17 cellular contexts compared by ENCODE assay signal in genomic region chr1:12402844-12403243, GRCh38.
"Had no signal": no experiment of that assay in that cellular context is flagged by ENCODE, and none has a peak within 500 bp of the region (broad histone marks: within the 10 kb centered on the region; RNA-seq: fewer than 3 reads in every experiment).

No MANE protein-coding gene starts in this region.

- H3K27me3 Mint-ChIP-seq: dendritic cell treated with granulocyte-macrophage colony-stimulating factor and Interleukin-4, amounts not matched to agents 40 ng/mL and 50 ng/mL, for 4 days; naive thymus-derived CD8-positive, alpha-beta T cell had no signal

- H3K27ac Mint-ChIP-seq: dendritic cell treated with granulocyte-macrophage colony-stimulating factor and Interleukin-4, amounts not matched to agents 40 ng/mL and 50 ng/mL, for 4 days; naive thymus-derived CD8-positive, alpha-beta T cell had no signal

- H3K4me3 Mint-ChIP-seq: dendritic cell treated with granulocyte-macrophage colony-stimulating factor and Interleukin-4, amounts not matched to agents 40 ng/mL and 50 ng/mL, for 4 days; naive thymus-derived CD8-positive, alpha-beta T cell; neural crest cell had no signal

- H3K36me3 ChIP-seq: pancreas, transverse colon had no signal

- ATAC-seq: foreskin keratinocyte; mucosa of descending colon; naive thymus-derived CD8-positive, alpha-beta T cell; right cardiac atrium; stimulated activated naive CD8-positive, alpha-beta T cell treated with anti-CD3 and anti-CD28 coated beads, Interleukin-15, Interleukin-2, amounts not matched to agents 100 U/mL and 50 U/mL, for 24 hours had no signal

- H3K27ac ChIP-seq: foreskin keratinocyte, testis, transverse colon had no signal

- H3K4me3 ChIP-seq: mucosa of descending colon, pancreas, smooth muscle cell, testis, transverse colon had no signal

- H3K9me3 ChIP-seq: mucosa of descending colon, pancreas, testis, transverse colon had no signal

- H3K27me3 ChIP-seq: foreskin keratinocyte, pancreas, testis, transverse colon had no signal

- H3K4me1 ChIP-seq: foreskin keratinocyte had no signal

- DNase-seq: cerebellar nuclear complex; foreskin keratinocyte; head of caudate nucleus; hippocampal formation; mammary epithelial cell; mucosa of descending colon; naive thymus-derived CD8-positive, alpha-beta T cell; occipital lobe; pancreas; right cardiac atrium; stimulated activated CD4-positive, alpha-beta T cell treated with anti-CD3 and anti-CD28 coated beads, Interleukin-2, amount 100 ng/mL, for 48 hours; stimulated activated naive CD8-positive, alpha-beta T cell treated with anti-CD3 and anti-CD28 coated beads, Interleukin-15, Interleukin-2, amounts not matched to agents 100 U/mL and 50 U/mL, for 24 hours; testis; transverse colon had no signal

- H3K4me2 ChIP-seq: smooth muscle cell had no signal

- H3K9me3 Mint-ChIP-seq: dendritic cell treated with granulocyte-macrophage colony-stimulating factor and Interleukin-4, amounts not matched to agents 40 ng/mL and 50 ng/mL, for 4 days; naive thymus-derived CD8-positive, alpha-beta T cell; neural crest cell had no signal
